In the genomic region with DNA sequence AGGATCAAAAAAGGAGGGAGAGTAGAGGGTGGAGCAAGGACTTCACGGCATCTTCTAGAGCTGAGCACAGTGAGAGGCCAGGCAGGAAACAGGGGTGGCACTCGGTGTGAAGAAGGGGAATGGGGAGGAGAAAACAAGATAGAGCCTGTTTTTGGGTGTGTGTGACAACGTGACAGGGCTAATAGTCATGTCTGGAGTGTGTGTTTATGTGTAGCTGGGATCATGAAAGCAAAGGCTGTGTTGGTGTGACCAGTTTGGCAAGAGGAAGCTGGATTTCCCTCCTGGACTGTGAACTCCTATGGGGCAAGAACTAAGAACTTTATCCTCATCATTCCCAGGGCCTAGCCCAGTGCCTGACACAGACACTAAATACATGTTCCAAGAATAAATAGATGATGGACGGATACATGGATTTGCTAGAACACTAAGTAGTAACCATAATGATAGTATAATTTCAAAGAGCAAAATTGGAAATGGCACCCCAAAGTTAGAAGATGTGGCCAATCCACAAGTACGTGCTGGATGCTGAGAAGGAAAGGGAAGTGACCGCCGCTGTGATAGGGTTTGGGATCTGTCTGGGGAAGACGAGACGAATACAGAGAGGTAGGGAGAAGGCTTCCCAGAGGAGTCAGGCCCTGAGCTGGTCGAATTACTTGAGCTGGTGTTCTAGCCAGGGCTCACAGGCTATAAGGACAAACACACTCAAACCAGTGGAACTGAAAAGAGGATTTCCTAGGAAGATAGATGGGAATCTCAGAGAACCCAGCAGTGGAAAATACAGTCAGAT, we compare ENCODE assay signal across 20 cellular contexts. TPM values are rescaled to one million over a fixed set of nuclear protein-coding genes. Genes with fewer than 3 reads are reported as not detected.
DNase-seq lines count a peak whose midpoint lies in the region; ATAC-seq and TF ChIP-seq lines count a peak whose summit lies in the region.
"Had no signal": no experiment of that assay in that cellular context is flagged by ENCODE, and none has a peak within 500 bp of the region (broad histone marks: within the 10 kb centered on the region; RNA-seq: fewer than 3 reads in every experiment).

No MANE protein-coding gene starts in this region.

- no peak for TF ChIP-seq POLR2A in suprapubic skin (IDR thresholded peaks at IDR 0.05)

- H3K27me3 ChIP-seq in left lung (no peaks in the 10 kb centered on the region), suprapubic skin (no peaks in the 10 kb centered on the region)
- H3K27me3 ChIP-seq: upper lobe of left lung had no signal

- H3K4me3 ChIP-seq in coronary artery (no peak overlapping the region), left lung (no peak overlapping the region), suprapubic skin (peak overlapping the region; percentile 22)
- H3K4me3 ChIP-seq: K562, upper lobe of left lung had no signal

- DNase-seq in activated CD8-positive, alpha-beta memory T cell treated with anti-CD3 and anti-CD28 coated beads for 24 hours, result peak; percentile 26
- DNase-seq in activated CD8-positive, alpha-beta memory T cell treated with anti-CD3 and anti-CD28 coated beads, Interleukin-2, amount 50 U/mL, for 48 hours, result no peak
- peak; percentile 60 for DNase-seq in coronary artery (ENCODE audit: low spot score)
- no peak for DNase-seq in left lung
- DNase-seq in suprapubic skin (ENCODE audit: low spot score in 2 of 2), result no peak
- DNase-seq in NCI-H82 treated with DMSO at 0.1 percent for 48 hours (lab: John Stamatoyannopoulos, UW; ENCODE audit: unreplicated experiment), result no peak
- DNase-seq in HuH-7.5 (ENCODE audit: low spot score), result no peak
- DNase-seq in DMS 273 treated with DMSO at 0.1 percent for 48 hours (lab: John Stamatoyannopoulos, UW), result no peak
- DNase-seq: activated B cell treated with CpG ODN at 0.5 μM for 24 hours; caudate nucleus; CD4-positive, alpha-beta T cell; effector CD4-positive, alpha-beta T cell; hypothalamus; NCI-H1092; NK-92 treated with Interleukin-12 subunit alpha and Interleukin-12 subunit beta, amount 100 ng/mL, for 24 hours; stimulated activated naive CD4-positive, alpha-beta T cell treated with Interleukin-2 at 50 U/mL for 16 hours; T-helper 2 cell had no signal

- no peaks in the 10 kb centered on the region for H3K36me3 ChIP-seq in left lung
- H3K36me3 ChIP-seq in suprapubic skin, result no peaks in the 10 kb centered on the region
- H3K36me3 ChIP-seq: upper lobe of left lung had no signal

- no peak overlapping the region for H3K27ac ChIP-seq in coronary artery
- no peak overlapping the region for H3K27ac ChIP-seq in left lung
- H3K27ac ChIP-seq in suprapubic skin, result peak overlapping the region; percentile 83
- H3K27ac ChIP-seq: upper lobe of left lung had no signal

- ATAC-seq in left lung, result peak; percentile 11
- ATAC-seq: K562 had no signal

- WGBS in suprapubic skin, result 61% methylated on average over 10 of the region's 10 CpGs

- intact Hi-C loops in left lung (cut with DNase I), result no loop called here

- no peak for TF ChIP-seq CTCF in coronary artery (IDR thresholded peaks at IDR 0.05)
- no peak for TF ChIP-seq CTCF in left lung (IDR thresholded peaks at IDR 0.05)
- no peak for TF ChIP-seq CTCF in suprapubic skin (IDR thresholded peaks at IDR 0.05)

- H3K4me1 ChIP-seq in left lung, result peaks cover 0 to 6% of the 10 kb centered on the region in 2 donors
- H3K4me1 ChIP-seq in suprapubic skin, result peaks cover 47% of the 10 kb centered on the region

- H3K9me3 ChIP-seq in left lung (peaks cover 0 to 24% of the 10 kb centered on the region in 2 donors), suprapubic skin (no peaks in the 10 kb centered on the region)

- TF ChIP-seq EP300 in suprapubic skin (IDR thresholded peaks at IDR 0.05), result no peak

RNA-seq across cellular contexts. Expression of gene ACVR1B, which starts 9.6 kb away (rescaled TPM):
- total RNA-seq in left lung (10 to 100 TPM; 24.9 to 26.6 TPM), suprapubic skin (100 to 1,000 TPM in 1 of 4 donors, 10 to 100 TPM in 3; 40.5 to 103 (median 57.3) TPM)

RNA-seq across cellular contexts. Expression of gene ACVRL1, which starts 34.6 kb away (rescaled TPM):
- 100 to 1,000 TPM; 115 to 173 TPM for total RNA-seq in left lung
- 10 to 100 TPM; 31.2 to 43.4 (median 39.0) TPM for total RNA-seq in suprapubic skin
- total RNA-seq: activated B cell treated with CpG ODN at 0.5 μM for 24 hours; CD4-positive, alpha-beta T cell; progenitor cell of endocrine pancreas had no signal

RNA-seq across cellular contexts. Expression of gene ANKRD33, which starts 54.0 kb away (rescaled TPM):
- total RNA-seq in left lung (not detected), suprapubic skin (not detected)
- total RNA-seq: activated B cell treated with CpG ODN at 0.5 μM for 24 hours; CD4-positive, alpha-beta T cell; upper lobe of left lung had no signal

Comparison
In these comparisons a context has a peak if more than half of its experiments do, and no peak if none do; other contexts are left out.
1. DNase-seq: peak in activated CD8-positive, alpha-beta memory T cell treated with anti-CD3 and anti-CD28 coated beads for 24 hours (single experiment) and coronary artery (single experiment); none in activated CD8-positive, alpha-beta memory T cell treated with anti-CD3 and anti-CD28 coated beads, Interleukin-2, amount 50 U/mL, for 48 hours (single experiment), left lung (0 of 2), suprapubic skin (0 of 2), NCI-H82 treated with DMSO at 0.1 percent for 48 hours (single experiment), HuH-7.5 (single experiment) and DMS 273 treated with DMSO at 0.1 percent for 48 hours (single experiment).